1 cellular context compared by ENCODE assay signal in genomic region chr4:665381-665750, GRCh38.
TF ChIP-seq lines count a peak whose summit lies in the region.

No MANE protein-coding gene starts in this region.

TF ChIP-seq in K562, 482 proteins besides CTCF, POLR2A, EP300 and RAD21:
- no peak for TF ChIP-seq IRF9 (tag; IDR thresholded peaks at IDR 0.05)
- peak; percentile 23 for TF ChIP-seq TFE3 (CRISPR knock-in tag; IDR thresholded peaks at IDR 0.05)
- TF ChIP-seq USF1 (CRISPR knock-in tag; IDR thresholded peaks at IDR 0.05), result 0 out of 2 replicates have a peak, but pooled peaks have one; percentile 10
TF ChIP-seq in K562: peak in this region for 2.
